10 cellular contexts compared by ENCODE assay signal in genomic region chr11:120547301-120547700, GRCh38. TPM values are rescaled to one million over a fixed set of nuclear protein-coding genes. Genes with fewer than 3 reads are reported as not detected.
DNase-seq lines count a peak whose midpoint lies in the region; ATAC-seq and TF ChIP-seq lines count a peak whose summit lies in the region.
"Had no signal": no experiment of that assay in that cellular context is flagged by ENCODE, and none has a peak within 500 bp of the region (broad histone marks: within the 10 kb centered on the region; RNA-seq: fewer than 3 reads in every experiment).

No MANE protein-coding gene starts in this region.

- no peak for DNase-seq in RWPE2 (ENCODE audit: low spot score)
- DNase-seq in myocyte (ENCODE audit: low read depth), result peak; percentile 50
- DNase-seq in tibial artery, result no peak
- DNase-seq in COLO668 (lab: John Stamatoyannopoulos, UW; ENCODE audit: unreplicated experiment), result no peak
- DNase-seq in globus pallidus (ENCODE audit: low spot score), result no peak
- DNase-seq in activated naive CD4-positive, alpha-beta T cell treated with Interleukin-2 at 50 U/mL for 16 hours, result no peak

- H3K27me3 ChIP-seq in RWPE2 (ENCODE audit: insufficient read depth, poor library complexity, severe bottlenecking), result no peaks in the 10 kb centered on the region
- no peaks in the 10 kb centered on the region for H3K27me3 ChIP-seq in tibial artery

- TF ChIP-seq CTCF in RWPE2 (IDR thresholded peaks at IDR 0.05; ENCODE audit: poor library complexity, severe bottlenecking) (no peak), tibial artery (IDR thresholded peaks at IDR 0.05) (no peak)

- H3K36me3 ChIP-seq in RWPE2 (ENCODE audit: low read depth) (no peaks in the 10 kb centered on the region), tibial artery (no peaks in the 10 kb centered on the region)

- ATAC-seq in RWPE2 (ENCODE audit: low read depth) (no peak), esophagus mucosa (peak; percentile 2)

- intact Hi-C loops in tibial artery (cut with DNase I; ENCODE audit: low total_unique reads), result no loop called here

- H3K9me3 ChIP-seq in RWPE2 (ENCODE audit: severe bottlenecking) (no peaks in the 10 kb centered on the region), tibial artery (no peaks in the 10 kb centered on the region)

- H3K4me1 ChIP-seq in RWPE2 (ENCODE audit: insufficient read depth, poor library complexity, severe bottlenecking), result peaks cover 21% of the 10 kb centered on the region
- H3K4me1 ChIP-seq in tibial artery, result peaks cover 0 to 31% (median 28%) of the 10 kb centered on the region in 4 donors

- peak overlapping the region; percentile 37 for H3K27ac ChIP-seq in RWPE2 (ENCODE audit: poor library complexity, severe bottlenecking)
- peak overlapping the region; percentile 77 to 83 for H3K27ac ChIP-seq in tibial artery
- H3K27ac ChIP-seq: HL-60 had no signal

- H3K4me3 ChIP-seq in RWPE2 (ENCODE audit: severe bottlenecking), result no peak overlapping the region
- no peak overlapping the region for H3K4me3 ChIP-seq in tibial artery

RNA-seq across cellular contexts. Expression of gene GRIK4, which starts 35.8 kb away (rescaled TPM):
- 0.08 TPM for total RNA-seq in esophagus mucosa
- total RNA-seq in myocyte, result 0.27 and 0.52 TPM in 2 replicates
- 0.54 TPM for polyA plus RNA-seq in myocyte (2012)
- total RNA-seq: NCI-H460, progenitor cell of endocrine pancreas had no signal
